Comparison of ENCODE assay signal across 1 cellular context in genomic region chr5:73437126-73438047, GRCh38.
TF ChIP-seq lines count a peak whose summit lies in the region.

No MANE protein-coding gene starts in this region.

TF ChIP-seq in HepG2, 621 proteins besides CTCF, POLR2A, EP300 and RAD21 (continued from another document and continues in another):
- TF ChIP-seq ATF5 (CRISPR knock-in tag; IDR thresholded peaks at IDR 0.05; ENCODE audit: low read depth) (no peak), ZNF746 (CRISPR knock-in tag; IDR thresholded peaks at IDR 0.05) (0 out of 2 replicates have a peak, but pooled peaks have one; percentile 13), MEF2D (CRISPR knock-in tag; IDR thresholded peaks at IDR 0.05) (no peak), ZNF547 (CRISPR knock-in tag; IDR thresholded peaks at IDR 0.05) (no peak), HNRNPK (IDR thresholded peaks at IDR 0.05; ENCODE audit: low read depth, low read length, poor library complexity, severe bottlenecking) (no peak), ZNF557 (CRISPR knock-in tag; IDR thresholded peaks at IDR 0.05) (no peak), HNRNPH1 (optimal IDR thresholded peaks at IDR 0.05; ENCODE audit: low read depth, low read length) (no peak), ZNF20 (CRISPR knock-in tag; IDR thresholded peaks at IDR 0.05) (no peak), ZNF124 (CRISPR knock-in tag; IDR thresholded peaks at IDR 0.05) (no peak), NCOA5 (CRISPR knock-in tag; IDR thresholded peaks at IDR 0.05) (no peak), CEBPG (CRISPR knock-in tag; IDR thresholded peaks at IDR 0.05) (no peak), JUNB (CRISPR knock-in tag; IDR thresholded peaks at IDR 0.05; ENCODE audit: borderline replicate concordance) (no peak), JDP2 (CRISPR knock-in tag; IDR thresholded peaks at IDR 0.05; ENCODE audit: borderline replicate concordance) (no peak), POGZ (CRISPR knock-in tag; IDR thresholded peaks at IDR 0.05) (no peak), ISL2 (CRISPR knock-in tag; IDR thresholded peaks at IDR 0.05) (no peak), CHD4 (IDR thresholded peaks at IDR 0.05; ENCODE audit: borderline replicate concordance, low read length) (no peak), HIVEP1 (CRISPR knock-in tag; IDR thresholded peaks at IDR 0.05) (no peak), STAG1 (CRISPR knock-in tag; IDR thresholded peaks at IDR 0.05) (peak; percentile 15), ZNF839 (CRISPR knock-in tag; IDR thresholded peaks at IDR 0.05; ENCODE audit: borderline replicate concordance) (no peak), SMAD3 (CRISPR knock-in tag; IDR thresholded peaks at IDR 0.05) (no peak), TBL1XR1 (IDR thresholded peaks at IDR 0.05; ENCODE audit: borderline replicate concordance, low read length, partially characterized antibody) (no peak), NFE2 (CRISPR knock-in tag; IDR thresholded peaks at IDR 0.05) (no peak), RARA (CRISPR knock-in tag; IDR thresholded peaks at IDR 0.05) (no peak), ZFP36 (IDR thresholded peaks at IDR 0.05; ENCODE audit: borderline replicate concordance, low read depth, low read length, partially characterized antibody) (peak; percentile 5), ZFX (CRISPR knock-in tag; IDR thresholded peaks at IDR 0.05; ENCODE audit: low read depth) (peak; percentile 76), ZZZ3 (CRISPR knock-in tag; IDR thresholded peaks at IDR 0.05; ENCODE audit: borderline replicate concordance) (no peak), ZNF296 (CRISPR knock-in tag; conservative IDR thresholded peaks at IDR 0.05) (no peak), BCL6 (CRISPR knock-in tag; IDR thresholded peaks at IDR 0.05) (0 out of 2 replicates have a peak, but pooled peaks have one; percentile 3), ZNF607 (CRISPR knock-in tag; IDR thresholded peaks at IDR 0.05; ENCODE audit: borderline replicate concordance) (no peak), ZNF619 (CRISPR knock-in tag; IDR thresholded peaks at IDR 0.05) (no peak), ZNF737 (CRISPR knock-in tag; IDR thresholded peaks at IDR 0.05; ENCODE audit: borderline replicate concordance) (no peak), MAFF (IDR thresholded peaks at IDR 0.05; ENCODE audit: low read depth, low read length) (no peak), ARNTL (CRISPR knock-in tag; IDR thresholded peaks at IDR 0.05) (no peak), ZBTB14 (CRISPR knock-in tag; IDR thresholded peaks at IDR 0.05) (peak; percentile 46; the same call in 1 of the 2 replicates), ZNF468 (CRISPR knock-in tag; IDR thresholded peaks at IDR 0.05) (no peak), HNRNPUL1 (IDR thresholded peaks at IDR 0.05; ENCODE audit: low read depth, low read length) (no peak), ZNF224 (CRISPR knock-in tag; IDR thresholded peaks at IDR 0.05) (no peak), SP4 (CRISPR knock-in tag; IDR thresholded peaks at IDR 0.05) (no peak), PBX3 (CRISPR knock-in tag; IDR thresholded peaks at IDR 0.05; ENCODE audit: borderline replicate concordance) (no peak), ZC3H4 (CRISPR knock-in tag; IDR thresholded peaks at IDR 0.05; ENCODE audit: borderline replicate concordance) (no peak), ZBTB3 (CRISPR knock-in tag; IDR thresholded peaks at IDR 0.05; ENCODE audit: borderline replicate concordance, low read depth) (no peak), ATAD3A (CRISPR knock-in tag; IDR thresholded peaks at IDR 0.05) (no peak), ZNF333 (CRISPR knock-in tag; IDR thresholded peaks at IDR 0.05; ENCODE audit: borderline replicate concordance) (no peak), BORCS8-MEF2B (CRISPR knock-in tag; IDR thresholded peaks at IDR 0.05) (no peak), ZNF280D (CRISPR knock-in tag; IDR thresholded peaks at IDR 0.05) (0 out of 2 replicates have a peak, but pooled peaks have one; percentile 31), PHF8 (CRISPR knock-in tag; IDR thresholded peaks at IDR 0.05) (peak; percentile 51), IKZF4 (CRISPR knock-in tag; IDR thresholded peaks at IDR 0.05; ENCODE audit: borderline replicate concordance, low read depth, not compliant biosample characterization) (peak; percentile 10), ZNF777 (CRISPR knock-in tag; IDR thresholded peaks at IDR 0.05) (peak; percentile 93), AFF4 (CRISPR knock-in tag; IDR thresholded peaks at IDR 0.05) (no peak), ARID2 (CRISPR knock-in tag; IDR thresholded peaks at IDR 0.05; ENCODE audit: borderline replicate concordance) (no peak), ZNF546 (CRISPR knock-in tag; conservative IDR thresholded peaks at IDR 0.05) (no peak), KAT2B (IDR thresholded peaks at IDR 0.05; ENCODE audit: borderline replicate concordance, low read depth, low read length) (no peak), ELF4 (CRISPR knock-in tag; IDR thresholded peaks at IDR 0.05; ENCODE audit: borderline replicate concordance) (no peak), POLR2AphosphoS5 (IDR thresholded peaks at IDR 0.05; ENCODE audit: low read depth, low read length) (no peak), GABPB1 (CRISPR knock-in tag; IDR thresholded peaks at IDR 0.05) (peak; percentile 17; the same call in 1 of the 2 replicates), ZKSCAN5 (CRISPR knock-in tag; IDR thresholded peaks at IDR 0.05) (no peak), MEIS2 (CRISPR knock-in tag; IDR thresholded peaks at IDR 0.05) (0 out of 2 replicates have a peak, but pooled peaks have one; percentile 6)
- TF ChIP-seq, protein P1, sequence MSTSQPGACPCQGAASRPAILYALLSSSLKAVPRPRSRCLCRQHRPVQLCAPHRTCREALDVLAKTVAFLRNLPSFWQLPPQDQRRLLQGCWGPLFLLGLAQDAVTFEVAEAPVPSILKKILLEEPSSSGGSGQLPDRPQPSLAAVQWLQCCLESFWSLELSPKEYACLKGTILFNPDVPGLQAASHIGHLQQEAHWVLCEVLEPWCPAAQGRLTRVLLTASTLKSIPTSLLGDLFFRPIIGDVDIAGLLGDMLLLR (CRISPR knock-in tag; IDR thresholded peaks at IDR 0.05) = no peak
- TF ChIP-seq, protein P2, sequence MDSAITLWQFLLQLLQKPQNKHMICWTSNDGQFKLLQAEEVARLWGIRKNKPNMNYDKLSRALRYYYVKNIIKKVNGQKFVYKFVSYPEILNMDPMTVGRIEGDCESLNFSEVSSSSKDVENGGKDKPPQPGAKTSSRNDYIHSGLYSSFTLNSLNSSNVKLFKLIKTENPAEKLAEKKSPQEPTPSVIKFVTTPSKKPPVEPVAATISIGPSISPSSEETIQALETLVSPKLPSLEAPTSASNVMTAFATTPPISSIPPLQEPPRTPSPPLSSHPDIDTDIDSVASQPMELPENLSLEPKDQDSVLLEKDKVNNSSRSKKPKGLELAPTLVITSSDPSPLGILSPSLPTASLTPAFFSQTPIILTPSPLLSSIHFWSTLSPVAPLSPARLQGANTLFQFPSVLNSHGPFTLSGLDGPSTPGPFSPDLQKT (CRISPR knock-in tag; IDR thresholded peaks at IDR 0.05; ENCODE audit: borderline replicate concordance) = no peak
- TF ChIP-seq, protein P3, sequence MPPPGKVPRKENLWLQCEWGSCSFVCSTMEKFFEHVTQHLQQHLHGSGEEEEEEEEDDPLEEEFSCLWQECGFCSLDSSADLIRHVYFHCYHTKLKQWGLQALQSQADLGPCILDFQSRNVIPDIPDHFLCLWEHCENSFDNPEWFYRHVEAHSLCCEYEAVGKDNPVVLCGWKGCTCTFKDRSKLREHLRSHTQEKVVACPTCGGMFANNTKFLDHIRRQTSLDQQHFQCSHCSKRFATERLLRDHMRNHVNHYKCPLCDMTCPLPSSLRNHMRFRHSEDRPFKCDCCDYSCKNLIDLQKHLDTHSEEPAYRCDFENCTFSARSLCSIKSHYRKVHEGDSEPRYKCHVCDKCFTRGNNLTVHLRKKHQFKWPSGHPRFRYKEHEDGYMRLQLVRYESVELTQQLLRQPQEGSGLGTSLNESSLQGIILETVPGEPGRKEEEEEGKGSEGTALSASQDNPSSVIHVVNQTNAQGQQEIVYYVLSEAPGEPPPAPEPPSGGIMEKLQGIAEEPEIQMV (CRISPR knock-in tag; IDR thresholded peaks at IDR 0.05; ENCODE audit: low read depth) = no peak
